In genomic region chr19:58002384-58003152, GRCh38 we compare ENCODE assay signal across 1 cellular context.
A peak's percentile ranks its signal among the peaks of the same experiment; 100 is the strongest.
TF ChIP-seq lines count a peak whose summit lies in the region.

Gene ZNF606 (minus strand): TSS chr19:58002820. CDS start chr19:58001319, 1,501 bp downstream.

TF ChIP-seq in WTC11, 78 proteins besides CTCF, POLR2A, EP300 and RAD21 (continued from another document):
- TF ChIP-seq ERG (CRISPR knock-in tag; IDR thresholded peaks at IDR 0.05) (no peak), FOXP1 (CRISPR knock-in tag; IDR thresholded peaks at IDR 0.05; ENCODE audit: borderline replicate concordance) (peak; percentile 72), ZNF219 (CRISPR knock-in tag; IDR thresholded peaks at IDR 0.05; ENCODE audit: borderline replicate concordance) (no peak), NR3C1 (CRISPR knock-in tag; conservative IDR thresholded peaks at IDR 0.05; ENCODE audit: low read depth) (peak; percentile 25), TP53 (CRISPR knock-in tag; IDR thresholded peaks at IDR 0.05) (peak; percentile 57; the same call in 1 of the 2 replicates), CREM (CRISPR knock-in tag; IDR thresholded peaks at IDR 0.05) (peak; percentile 84), AR (CRISPR knock-in tag; IDR thresholded peaks at IDR 0.05) (no peak), KAT7 (CRISPR knock-in tag; IDR thresholded peaks at IDR 0.05; ENCODE audit: borderline replicate concordance) (peak; percentile 46; the same call in 1 of the 2 replicates), SMAD3 (CRISPR knock-in tag; IDR thresholded peaks at IDR 0.05; ENCODE audit: borderline replicate concordance) (no peak), ESRRA (CRISPR knock-in tag; IDR thresholded peaks at IDR 0.05; ENCODE audit: borderline replicate concordance) (no peak), RELA (CRISPR knock-in tag; IDR thresholded peaks at IDR 0.05; ENCODE audit: borderline replicate concordance) (peak; percentile 60; the same call in 1 of the 2 replicates), SP1 (CRISPR knock-in tag; conservative IDR thresholded peaks at IDR 0.05) (peak; percentile 69), GABPB1 (CRISPR knock-in tag; IDR thresholded peaks at IDR 0.05) (peak; percentile 83), FOXK1 (CRISPR knock-in tag; IDR thresholded peaks at IDR 0.05) (peak; percentile 84), MYBL2 (CRISPR knock-in tag; IDR thresholded peaks at IDR 0.05) (peak; percentile 79; the same call in 1 of the 2 replicates), RORB (CRISPR knock-in tag; IDR thresholded peaks at IDR 0.05) (no peak), FOXP4 (CRISPR knock-in tag; IDR thresholded peaks at IDR 0.05) (peak; percentile 81), ZNF396 (CRISPR knock-in tag; IDR thresholded peaks at IDR 0.05; ENCODE audit: borderline replicate concordance) (0 out of 2 replicates have a peak, but pooled peaks have one; percentile 6), SMAD4 (CRISPR knock-in tag; IDR thresholded peaks at IDR 0.05) (0 out of 2 replicates have a peak, but pooled peaks have one; percentile 44), MAX (CRISPR knock-in tag; IDR thresholded peaks at IDR 0.05) (peak; percentile 94), USF2 (CRISPR knock-in tag; IDR thresholded peaks at IDR 0.05) (0 out of 2 replicates have a peak, but pooled peaks have one; percentile 8), ZNF232 (CRISPR knock-in tag; IDR thresholded peaks at IDR 0.05) (peak; percentile 69; the same call in 1 of the 2 replicates), ZNF671 (CRISPR knock-in tag; IDR thresholded peaks at IDR 0.05) (no peak)
- TF ChIP-seq, protein P1, sequence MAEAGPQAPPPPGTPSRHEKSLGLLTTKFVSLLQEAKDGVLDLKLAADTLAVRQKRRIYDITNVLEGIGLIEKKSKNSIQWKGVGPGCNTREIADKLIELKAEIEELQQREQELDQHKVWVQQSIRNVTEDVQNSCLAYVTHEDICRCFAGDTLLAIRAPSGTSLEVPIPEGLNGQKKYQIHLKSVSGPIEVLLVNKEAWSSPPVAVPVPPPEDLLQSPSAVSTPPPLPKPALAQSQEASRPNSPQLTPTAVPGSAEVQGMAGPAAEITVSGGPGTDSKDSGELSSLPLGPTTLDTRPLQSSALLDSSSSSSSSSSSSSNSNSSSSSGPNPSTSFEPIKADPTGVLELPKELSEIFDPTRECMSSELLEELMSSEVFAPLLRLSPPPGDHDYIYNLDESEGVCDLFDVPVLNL (CRISPR knock-in tag; IDR thresholded peaks at IDR 0.05; ENCODE audit: borderline replicate concordance, low read depth), result no peak; the same call in 1 of the 2 replicates
- TF ChIP-seq, protein P2, sequence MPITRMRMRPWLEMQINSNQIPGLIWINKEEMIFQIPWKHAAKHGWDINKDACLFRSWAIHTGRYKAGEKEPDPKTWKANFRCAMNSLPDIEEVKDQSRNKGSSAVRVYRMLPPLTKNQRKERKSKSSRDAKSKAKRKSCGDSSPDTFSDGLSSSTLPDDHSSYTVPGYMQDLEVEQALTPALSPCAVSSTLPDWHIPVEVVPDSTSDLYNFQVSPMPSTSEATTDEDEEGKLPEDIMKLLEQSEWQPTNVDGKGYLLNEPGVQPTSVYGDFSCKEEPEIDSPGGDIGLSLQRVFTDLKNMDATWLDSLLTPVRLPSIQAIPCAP (CRISPR knock-in tag; IDR thresholded peaks at IDR 0.05), result no peak
- TF ChIP-seq, protein P3, sequence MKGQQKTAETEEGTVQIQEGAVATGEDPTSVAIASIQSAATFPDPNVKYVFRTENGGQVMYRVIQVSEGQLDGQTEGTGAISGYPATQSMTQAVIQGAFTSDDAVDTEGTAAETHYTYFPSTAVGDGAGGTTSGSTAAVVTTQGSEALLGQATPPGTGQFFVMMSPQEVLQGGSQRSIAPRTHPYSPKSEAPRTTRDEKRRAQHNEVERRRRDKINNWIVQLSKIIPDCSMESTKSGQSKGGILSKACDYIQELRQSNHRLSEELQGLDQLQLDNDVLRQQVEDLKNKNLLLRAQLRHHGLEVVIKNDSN (CRISPR knock-in tag; IDR thresholded peaks at IDR 0.05), result 0 out of 2 replicates have a peak, but pooled peaks have one; percentile 30
- TF ChIP-seq, protein P4, sequence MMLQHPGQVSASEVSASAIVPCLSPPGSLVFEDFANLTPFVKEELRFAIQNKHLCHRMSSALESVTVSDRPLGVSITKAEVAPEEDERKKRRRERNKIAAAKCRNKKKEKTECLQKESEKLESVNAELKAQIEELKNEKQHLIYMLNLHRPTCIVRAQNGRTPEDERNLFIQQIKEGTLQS (CRISPR knock-in tag; conservative IDR thresholded peaks at IDR 0.05), result no peak
- TF ChIP-seq, protein P5, sequence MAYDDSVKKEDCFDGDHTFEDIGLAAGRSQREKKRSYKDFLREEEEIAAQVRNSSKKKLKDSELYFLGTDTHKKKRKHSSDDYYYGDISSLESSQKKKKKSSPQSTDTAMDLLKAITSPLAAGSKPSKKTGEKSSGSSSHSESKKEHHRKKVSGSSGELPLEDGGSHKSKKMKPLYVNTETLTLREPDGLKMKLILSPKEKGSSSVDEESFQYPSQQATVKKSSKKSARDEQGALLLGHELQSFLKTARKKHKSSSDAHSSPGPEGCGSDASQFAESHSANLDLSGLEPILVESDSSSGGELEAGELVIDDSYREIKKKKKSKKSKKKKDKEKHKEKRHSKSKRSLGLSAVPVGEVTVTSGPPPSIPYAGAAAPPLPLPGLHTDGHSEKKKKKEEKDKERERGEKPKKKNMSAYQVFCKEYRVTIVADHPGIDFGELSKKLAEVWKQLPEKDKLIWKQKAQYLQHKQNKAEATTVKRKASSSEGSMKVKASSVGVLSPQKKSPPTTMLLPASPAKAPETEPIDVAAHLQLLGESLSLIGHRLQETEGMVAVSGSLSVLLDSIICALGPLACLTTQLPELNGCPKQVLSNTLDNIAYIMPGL (CRISPR knock-in tag; IDR thresholded peaks at IDR 0.05), result peak; percentile 72
